ENCODE assay signal across 8 cellular contexts in the genomic region with DNA sequence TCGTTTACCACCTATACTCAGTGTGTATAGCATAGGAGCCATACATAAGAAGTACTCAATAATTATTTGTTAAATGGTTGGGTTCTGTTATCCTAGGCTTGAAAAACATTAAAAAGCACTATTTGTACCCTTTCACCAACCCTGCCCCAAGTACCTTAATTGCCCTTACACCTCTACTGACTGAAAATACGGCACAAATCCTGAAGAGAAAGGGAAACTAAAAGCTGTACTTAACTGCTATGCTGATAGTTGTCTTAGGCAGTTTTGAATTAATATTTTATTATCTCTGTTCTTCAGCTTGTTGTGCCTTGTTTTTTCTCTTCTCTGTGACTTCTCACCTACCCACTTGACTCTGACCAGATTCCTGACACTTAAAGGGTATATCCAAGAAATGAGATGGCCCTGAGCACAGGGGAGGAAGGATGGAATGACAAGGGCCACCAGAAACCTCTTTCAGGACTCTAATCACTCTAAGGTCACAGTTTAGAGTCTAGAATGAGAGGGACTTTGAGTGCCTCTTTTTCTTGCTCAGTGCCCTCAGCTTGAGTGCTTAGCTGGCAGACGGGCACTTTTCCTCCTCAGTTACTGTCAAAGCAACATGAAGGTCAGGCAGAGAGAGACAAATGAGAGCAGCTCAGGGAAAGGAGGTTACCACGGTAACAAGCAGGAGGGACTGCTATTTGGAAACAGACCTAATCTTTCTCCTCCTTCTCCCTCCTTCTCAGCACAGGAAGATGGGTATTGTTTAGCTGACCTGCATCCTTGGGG.
DNase-seq lines count a peak whose midpoint lies in the region; ATAC-seq and TF ChIP-seq lines count a peak whose summit lies in the region.

No MANE protein-coding gene starts in this region.

- peaks cover 5% of the 10 kb centered on the region for H3K4me1 ChIP-seq in NT2/D1 (ENCODE audit: insufficient read depth, insufficient read length)

- DNase-seq in GM10248 (ENCODE audit: extremely low spot score) (peak; percentile 42), NT2/D1 (ENCODE audit: low read depth, low spot score) (peak; percentile 68), cerebellar nuclear complex (lab: John Stamatoyannopoulos, UW) (peak; percentile 77 to 94), lung microvascular endothelial cell (ENCODE audit: low read depth in 2 of 2) (peak; percentile 48 to 65), NOMO-1 treated with DMSO at 0.1 percent for 48 hours (lab: John Stamatoyannopoulos, UW; ENCODE audit: unreplicated experiment) (no peak)

- H3K36me3 ChIP-seq in NT2/D1 (ENCODE audit: insufficient read depth, insufficient read length, low read length) = no peaks in the 10 kb centered on the region

- CTCF ChIA-PET in GM10248 (lab: Yijun Ruan, JAX) = interaction anchor here (0.6 to 2.0 kb wide), 6 partner anchors 14 to 442 kb away, joined by 3 to 9 read pairs (median 6); no protein-coding TSS in a partner anchor

- H3K4me3 ChIP-seq in NT2/D1 (ENCODE audit: insufficient read length, low read depth) = no peak overlapping the region

- no peak overlapping the region for H3K9ac ChIP-seq in NT2/D1 (ENCODE audit: insufficient read length, low read depth)

- POLR2A ChIA-PET in GM10248 (lab: Yijun Ruan, JAX) = no interaction called here

- ATAC-seq in HG03378 (IDR thresholded peaks at IDR 0.05; ENCODE audit: unreplicated experiment) (peak; percentile 48), HG03565 (IDR thresholded peaks at IDR 0.05; ENCODE audit: unreplicated experiment) (no peak), HG02870 (IDR thresholded peaks at IDR 0.05; ENCODE audit: unreplicated experiment) (no peak)

- no peaks in the 10 kb centered on the region for H3K9me3 ChIP-seq in NT2/D1 (ENCODE audit: insufficient read depth, low read length)

- no peak for TF ChIP-seq CTCF in GM10248 (IDR thresholded peaks at IDR 0.05; ENCODE audit: control extremely low read depth, extremely low read depth, low read depth, missing control alignments)

- H3K27me3 ChIP-seq in NT2/D1 (ENCODE audit: insufficient read depth, insufficient read length) = no peaks in the 10 kb centered on the region
